ENCODE assay signal across 8 cellular contexts in genomic region chr10:12605580-12606405, GRCh38.
DNase-seq lines count a peak whose midpoint lies in the region; ATAC-seq and TF ChIP-seq lines count a peak whose summit lies in the region.

No MANE protein-coding gene starts in this region.

- H3K4me1 ChIP-seq in psoas muscle: no peaks in the 10 kb centered on the region

- ATAC-seq in HG03025 (IDR thresholded peaks at IDR 0.05; ENCODE audit: low FRiP score, unreplicated experiment) (peak; percentile 62), psoas muscle (peak in 3 of 4 donors; percentile 69 to 75 (median 70))
- ATAC-seq in activated T-cell treated with anti-CD3 and anti-CD28 coated beads, Interleukin-2, amount 50 U/mL, for 72 hours (replicated peaks in 1 of 2): peak; percentile 81 to 86

- WGBS in psoas muscle, 3 donors: 20 to 46% (median 25%) methylated on average over 27 of the region's 27 CpGs

- H3K4me3 ChIP-seq in fibroblast of villous mesenchyme (ENCODE audit: low read depth, low read length): peak overlapping the region; percentile 27
- peak overlapping the region; percentile 39 for H3K4me3 ChIP-seq in psoas muscle

- peak overlapping the region; percentile 81 to 86 for H3K4me3 Mint-ChIP-seq in activated T-cell treated with anti-CD3 and anti-CD28 coated beads, Interleukin-2, amount 50 U/mL, for 72 hours

- H3K27ac Mint-ChIP-seq in activated T-cell treated with anti-CD3 and anti-CD28 coated beads, Interleukin-2, amount 50 U/mL, for 72 hours: peak overlapping the region; percentile 92

- DNase-seq in NCI-H187 (lab: John Stamatoyannopoulos, UW): peak; percentile 18 to 19
- DNase-seq in NCI-H187 treated with DMSO at 0.1 percent for 48 hours (lab: John Stamatoyannopoulos, UW): no peak
- peak; percentile 96 for DNase-seq in NCI-H510A treated with DMSO at 0.1 percent for 48 hours (lab: John Stamatoyannopoulos, UW)
- peak; percentile 61 to 63 for DNase-seq in activated T-cell treated with anti-CD3 and anti-CD28 coated beads, Interleukin-2, amount 50 U/mL, for 72 hours
- peak; percentile 64 for DNase-seq in fibroblast of villous mesenchyme (ENCODE audit: low read depth)
- peak; percentile 66 to 81 for DNase-seq in psoas muscle
- no peak for DNase-seq in Kasumi-1 (lab: John Stamatoyannopoulos, UW)

- no peaks in the 10 kb centered on the region for H3K9me3 Mint-ChIP-seq in activated T-cell treated with anti-CD3 and anti-CD28 coated beads, Interleukin-2, amount 50 U/mL, for 72 hours

- H3K27ac ChIP-seq in psoas muscle: no peak overlapping the region

- H3K4me1 Mint-ChIP-seq in activated T-cell treated with anti-CD3 and anti-CD28 coated beads, Interleukin-2, amount 50 U/mL, for 72 hours (ENCODE audit: low read depth): peaks cover 35% of the 10 kb centered on the region

- no peaks in the 10 kb centered on the region for H3K36me3 ChIP-seq in psoas muscle (ENCODE audit: insufficient read depth in 1 of 2, low read depth in 1 of 2)

- TF ChIP-seq CTCF in fibroblast of villous mesenchyme (IDR thresholded peaks at IDR 0.05; ENCODE audit: insufficient read depth, low read depth, low read length) (no peak), psoas muscle (IDR thresholded peaks at IDR 0.05) (no peak)

- no peaks in the 10 kb centered on the region for H3K27me3 ChIP-seq in psoas muscle (ENCODE audit: insufficient read depth in 3 of 3, low read length in 2 of 3)

- H3K36me3 Mint-ChIP-seq in activated T-cell treated with anti-CD3 and anti-CD28 coated beads, Interleukin-2, amount 50 U/mL, for 72 hours (ENCODE audit: insufficient read depth in 2 of 2): no peaks in the 10 kb centered on the region

- H3K27me3 Mint-ChIP-seq in activated T-cell treated with anti-CD3 and anti-CD28 coated beads, Interleukin-2, amount 50 U/mL, for 72 hours (ENCODE audit: low read depth): no peaks in the 10 kb centered on the region

- intact Hi-C loops in psoas muscle (cut with DNase I): no loop called here

- no peaks in the 10 kb centered on the region for H3K9me3 ChIP-seq in psoas muscle

Comparison
In these comparisons a context has a peak if more than half of its experiments do, and no peak if none do; other contexts are left out.
1. DNase-seq: peak in NCI-H187 (2 of 2), NCI-H510A treated with DMSO at 0.1 percent for 48 hours (single experiment), activated T-cell treated with anti-CD3 and anti-CD28 coated beads, Interleukin-2, amount 50 U/mL, for 72 hours (2 of 2), fibroblast of villous mesenchyme (single experiment) and psoas muscle (2 of 2); none in NCI-H187 treated with DMSO at 0.1 percent for 48 hours (single experiment) and Kasumi-1 (0 of 2).
2. Peak in every context shown above with its lines, with median percentiles within 50 percentile points of each other: ATAC-seq.